Comparison of ENCODE assay signal across 1 cellular context in genomic region chr3:14178247-14179113, GRCh38.
TF ChIP-seq lines count a peak whose summit lies in the region.

TSS of gene LSM3 (plus strand) at chr3:14178817. CDS start at chr3:14178861, 44 bp downstream.
TSS of gene XPC (minus strand) at chr3:14178601. CDS start at chr3:14178568, 33 bp downstream.

TF ChIP-seq in liver, 16 proteins besides CTCF, POLR2A, EP300 and RAD21 (continued from another document):
- TF ChIP-seq RXRA (IDR thresholded peaks at IDR 0.05) = peak; percentile 41 to 64
- TF ChIP-seq GABPA (IDR thresholded peaks at IDR 0.05 in 1 of 2, conservative IDR thresholded peaks at IDR 0.05 in 1 of 2) = peak; percentile 90 to 98
- peak; percentile 46 for TF ChIP-seq NR2F2 (IDR thresholded peaks at IDR 0.05)
- peak; percentile 100 for TF ChIP-seq ZBTB33 (IDR thresholded peaks at IDR 0.05)
- TF ChIP-seq HNF4G (IDR thresholded peaks at IDR 0.05) = no peak
- TF ChIP-seq YY1 (IDR thresholded peaks at IDR 0.05) = peak; percentile 98
- TF ChIP-seq JUND (IDR thresholded peaks at IDR 0.05) = peak; percentile 46 to 61
- peak; percentile 92 for TF ChIP-seq SP1 (IDR thresholded peaks at IDR 0.05)
- TF ChIP-seq FOXA2 (IDR thresholded peaks at IDR 0.05) = peak; percentile 35
- TF ChIP-seq HNF4A (conservative IDR thresholded peaks at IDR 0.05) = peak; percentile 64 to 65
- peak; percentile 68 for TF ChIP-seq TAF1 (conservative IDR thresholded peaks at IDR 0.05)
